Comparison of ENCODE assay signal across 11 cellular contexts in the genomic region with DNA sequence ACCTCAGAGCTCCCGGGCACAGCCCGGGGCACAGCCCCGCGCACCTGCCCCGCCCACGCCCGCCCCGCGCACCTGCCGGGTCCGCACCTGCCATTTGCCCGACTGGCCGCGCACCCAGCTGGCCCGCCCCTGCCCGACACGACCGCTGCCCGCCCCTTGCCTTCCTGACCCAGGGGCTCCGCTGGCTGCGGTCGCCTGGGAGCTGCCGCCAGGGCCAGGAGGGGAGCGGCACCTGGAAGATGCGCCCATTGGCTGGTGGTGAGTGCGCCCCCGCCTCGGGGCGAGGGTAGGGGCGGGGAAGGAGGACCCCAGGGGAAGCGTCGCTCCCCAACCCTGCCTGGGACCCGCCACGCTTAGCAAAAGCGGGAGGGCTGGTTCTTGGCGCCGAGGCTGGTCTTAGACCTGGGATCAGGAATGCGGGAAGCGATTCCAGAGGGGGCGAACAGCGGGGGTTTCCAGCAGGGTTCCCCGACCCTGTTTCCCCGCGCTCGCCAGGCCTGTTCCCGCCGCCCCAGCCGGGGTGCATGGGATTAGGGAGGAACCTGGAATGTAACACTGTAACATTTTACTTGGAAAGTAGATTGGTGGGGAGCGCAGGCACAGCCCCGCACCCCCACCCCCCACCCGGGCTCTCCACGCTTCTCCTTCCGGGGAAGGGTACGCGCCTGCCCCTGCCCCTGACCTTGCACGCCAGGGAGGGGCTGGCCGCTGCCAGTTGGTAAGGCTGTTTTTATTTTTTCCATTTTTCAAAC. TPM values are rescaled to one million over a fixed set of nuclear protein-coding genes. Genes with fewer than 3 reads are reported as not detected.
DNase-seq lines count a peak whose midpoint lies in the region; ATAC-seq and TF ChIP-seq lines count a peak whose summit lies in the region.
"Had no signal": no experiment of that assay in that cellular context is flagged by ENCODE, and none has a peak within 500 bp of the region (broad histone marks: within the 10 kb centered on the region; RNA-seq: fewer than 3 reads in every experiment).

A gene with protein sequence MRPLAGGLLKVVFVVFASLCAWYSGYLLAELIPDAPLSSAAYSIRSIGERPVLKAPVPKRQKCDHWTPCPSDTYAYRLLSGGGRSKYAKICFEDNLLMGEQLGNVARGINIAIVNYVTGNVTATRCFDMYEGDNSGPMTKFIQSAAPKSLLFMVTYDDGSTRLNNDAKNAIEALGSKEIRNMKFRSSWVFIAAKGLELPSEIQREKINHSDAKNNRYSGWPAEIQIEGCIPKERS (plus strand): TSS at position 161 of the 752 bp plus-strand sequence. CDS start 79 bp downstream, at position 240.

- peaks cover 23% of the 10 kb centered on the region for H3K27me3 ChIP-seq in kidney epithelial cell (ENCODE audit: control insufficient read depth, insufficient read depth, low read length)
- H3K27me3 ChIP-seq in foreskin keratinocyte = peaks cover 92% of the 10 kb centered on the region

- peak within 1 kb of the TSS; percentile 22 for H3K4me3 ChIP-seq in kidney epithelial cell (ENCODE audit: low read depth, low read length)

- peaks cover 6% of the 10 kb centered on the region for H3K4me1 Mint-ChIP-seq in stimulated activated memory B cell treated with anti-CD40 and anti-IgM and Interleukin-4, amounts not matched to agents 10 μg/mL and 1 μg/mL and 100 μg/mL, for 72 hours

- no peak within 1 kb of the TSS for H3K27ac Mint-ChIP-seq in stimulated activated memory B cell treated with anti-CD40 and anti-IgM and Interleukin-4, amounts not matched to agents 10 μg/mL and 1 μg/mL and 100 μg/mL, for 72 hours

- ATAC-seq in stimulated activated memory B cell treated with anti-CD40 and anti-IgM and Interleukin-4, amounts not matched to agents 10 μg/mL and 1 μg/mL and 100 μg/mL, for 72 hours = peak; percentile 32
- no peak for ATAC-seq in GM21360 (IDR thresholded peaks at IDR 0.05; ENCODE audit: unreplicated experiment)
- no peak for ATAC-seq in foreskin keratinocyte

- no peaks in the 10 kb centered on the region for H3K36me3 Mint-ChIP-seq in stimulated activated memory B cell treated with anti-CD40 and anti-IgM and Interleukin-4, amounts not matched to agents 10 μg/mL and 1 μg/mL and 100 μg/mL, for 72 hours

- H3K27ac ChIP-seq in foreskin keratinocyte = no peak within 1 kb of the TSS

- no peaks in the 10 kb centered on the region for H3K36me3 ChIP-seq in kidney epithelial cell (ENCODE audit: control insufficient read depth, insufficient read depth, low read length)

- peak; percentile 32 for DNase-seq in NCI-H128 (lab: John Stamatoyannopoulos, UW; ENCODE audit: unreplicated experiment)
- DNase-seq in SW480 (ENCODE audit: low spot score) = peak; percentile 27
- no peak for DNase-seq in kidney epithelial cell (ENCODE audit: low read depth)
- no peak for DNase-seq in OCI-M2 (lab: John Stamatoyannopoulos, UW; ENCODE audit: unreplicated experiment)
- no peak for DNase-seq in SKM-1 treated with dmso at 0.1 percent for 144 hours (lab: John Stamatoyannopoulos, UW; ENCODE audit: unreplicated experiment)
- DNase-seq in foreskin keratinocyte = no peak
- DNase-seq: cerebellar nuclear complex; MM.1S; stimulated activated naive CD4-positive, alpha-beta T cell had no signal

- H3K4me1 ChIP-seq in foreskin keratinocyte = no peaks in the 10 kb centered on the region

- H3K9me3 Mint-ChIP-seq in stimulated activated memory B cell treated with anti-CD40 and anti-IgM and Interleukin-4, amounts not matched to agents 10 μg/mL and 1 μg/mL and 100 μg/mL, for 72 hours = no peaks in the 10 kb centered on the region

- no peak for TF ChIP-seq CTCF in kidney epithelial cell (IDR thresholded peaks at IDR 0.05; ENCODE audit: insufficient read depth, low read length, poor library complexity, severe bottlenecking)
- TF ChIP-seq CTCF in foreskin keratinocyte (conservative IDR thresholded peaks at IDR 0.05) = no peak

- peaks cover 47% of the 10 kb centered on the region for H3K27me3 Mint-ChIP-seq in stimulated activated memory B cell treated with anti-CD40 and anti-IgM and Interleukin-4, amounts not matched to agents 10 μg/mL and 1 μg/mL and 100 μg/mL, for 72 hours

- peak within 1 kb of the TSS; percentile 46 for H3K4me3 Mint-ChIP-seq in stimulated activated memory B cell treated with anti-CD40 and anti-IgM and Interleukin-4, amounts not matched to agents 10 μg/mL and 1 μg/mL and 100 μg/mL, for 72 hours

RNA-seq across cellular contexts. Expression of the gene that starts here (rescaled TPM):
- total RNA-seq in kidney epithelial cell (4.5 and 6.1 TPM in 2 replicates), foreskin keratinocyte (not detected in 2 replicates)
- polyA plus RNA-seq in foreskin keratinocyte = not detected in 2 replicates

Comparison
In these comparisons a context has a peak if more than half of its experiments do, and no peak if none do; other contexts are left out.
1. DNase-seq: peak in NCI-H128 (single experiment) and SW480 (single experiment); none in kidney epithelial cell (single experiment), OCI-M2 (single experiment), SKM-1 treated with dmso at 0.1 percent for 144 hours (single experiment) and foreskin keratinocyte (0 of 2).